Comparison of ENCODE assay signal across 11 cellular contexts in genomic region chr11:128499613-128500213, GRCh38.
A peak's percentile ranks its signal among the peaks of the same experiment; 100 is the strongest.
DNase-seq lines count a peak whose midpoint lies in the region; TF ChIP-seq lines count a peak whose summit lies in the region.
"Had no signal": no experiment of that assay in that cellular context is flagged by ENCODE, and none has a peak within 500 bp of the region (broad histone marks: within the 10 kb centered on the region; RNA-seq: fewer than 3 reads in every experiment).

No MANE protein-coding gene starts in this region.

- POLR2A ChIA-PET in AG04450 (lab: Yijun Ruan, JAX): no interaction called here
- POLR2A ChIA-PET in A673 (lab: Charles Lee; ENCODE audit: low non-redundant PET): no interaction called here

- H3K27ac ChIP-seq in AG04450 (ENCODE audit: low read depth, low read length) (peak overlapping the region; percentile 65), KOPT-K1 (ENCODE audit: low read depth, low read length, poor library complexity, severe bottlenecking) (peak overlapping the region; percentile 62), cingulate gyrus (ENCODE audit: low read depth, low read length) (peak overlapping the region; percentile 30), A673 (ENCODE audit: low read depth, low read length, poor library complexity, severe bottlenecking) (no peak overlapping the region)

- BruUV-seq in A673 (replicated peaks; lab: Mats Ljungman, UMichigan): no TSS peak

- peaks cover 61% of the 10 kb centered on the region for H3K36me3 ChIP-seq in KOPT-K1 (ENCODE audit: insufficient read depth, low read length)
- no peaks in the 10 kb centered on the region for H3K36me3 ChIP-seq in A673 (ENCODE audit: insufficient read depth, low read length, poor library complexity, severe bottlenecking)

- no peaks in the 10 kb centered on the region for H3K4me1 ChIP-seq in A673 (ENCODE audit: insufficient read depth, low read length, poor library complexity, severe bottlenecking)

- peaks cover 4% of the 10 kb centered on the region for H3K36me3 Mint-ChIP-seq in nephron (ENCODE audit: low read depth)

- in situ Hi-C loops in GM13977 (cut with MboI; ENCODE audit: low pct_unique_long_range_greater_than_20kb, low sequenced_read_pairs, unreplicated experiment): loop anchor here (25.0 kb wide), 1 partner anchor 462 kb away; no protein-coding TSS in a partner anchor

- peaks cover 8% of the 10 kb centered on the region for H3K27me3 Mint-ChIP-seq in nephron (ENCODE audit: low read depth)

- H3K27me3 ChIP-seq in AG04450 (ENCODE audit: control insufficient read depth, insufficient read depth, low read length) (no peaks in the 10 kb centered on the region), A673 (replicated peaks; ENCODE audit: insufficient read depth, low read depth, low read length, poor library complexity) (peaks cover 70% of the 10 kb centered on the region)

- no peaks in the 10 kb centered on the region for H3K9me3 ChIP-seq in AG04450 (ENCODE audit: control insufficient read depth, insufficient read depth, low read length)
- no peaks in the 10 kb centered on the region for H3K9me3 ChIP-seq in KOPT-K1 (ENCODE audit: insufficient read depth, low read length, poor library complexity, severe bottlenecking)
- no peaks in the 10 kb centered on the region for H3K9me3 ChIP-seq in A673 (ENCODE audit: low read depth, low read length, poor library complexity, severe bottlenecking)

- H3K4me3 ChIP-seq in AG04450 (ENCODE audit: low read depth, low read length) (no peak overlapping the region), A673 (ENCODE audit: low read depth, low read length, poor library complexity, severe bottlenecking) (no peak overlapping the region)

- intact Hi-C loops in A673 (cut with micrococcal nuclease; ENCODE audit: unreplicated experiment): no loop called here

- CTCF ChIA-PET in AG04450 (lab: Charles Lee): interaction anchor here (1.4 kb wide), 1 partner anchor 131 kb away, joined by 5 read pairs; no protein-coding TSS in a partner anchor
- CTCF ChIA-PET in A673 (lab: Charles Lee): no interaction called here

- peak overlapping the region; percentile 53 to 69 (median 61) for H3K4me3 Mint-ChIP-seq in nephron

- DNase-seq in AG04450 (ENCODE audit: low read depth, low spot score) (no peak), NCI-H1048 (lab: John Stamatoyannopoulos, UW) (no peak), DMS53 (lab: John Stamatoyannopoulos, UW) (no peak), GM13977 (ENCODE audit: low spot score) (no peak), A673 (ENCODE audit: low spot score) (no peak)
- DNase-seq: activated gamma-delta T cell treated with Interleukin-2 at 50 U/mL for 16 hours, erythroblast, NCI-H2029 treated with DMSO at 0.1 percent for 48 hours had no signal

- H3K27ac Mint-ChIP-seq in nephron: peak overlapping the region; percentile 89 to 94 (median 94)

- H3K4me1 Mint-ChIP-seq in nephron: peaks cover 93% of the 10 kb centered on the region

- H3K9me3 Mint-ChIP-seq in nephron: no peaks in the 10 kb centered on the region

- no peak for TF ChIP-seq CTCF in AG04450 (IDR thresholded peaks at IDR 0.05; ENCODE audit: low read depth, low read length)
- TF ChIP-seq CTCF in nephron (IDR thresholded peaks at IDR 0.05; ENCODE audit: unreplicated experiment in 3 of 3): no peak
- TF ChIP-seq CTCF in GM13977 (IDR thresholded peaks at IDR 0.05; ENCODE audit: extremely low read depth, insufficient read depth, missing control alignments): no peak
- TF ChIP-seq CTCF in A673 (conservative IDR thresholded peaks at IDR 0.05; ENCODE audit: low read depth, low read length): no peak
